8 cellular contexts compared by ENCODE assay signal in the genomic region with DNA sequence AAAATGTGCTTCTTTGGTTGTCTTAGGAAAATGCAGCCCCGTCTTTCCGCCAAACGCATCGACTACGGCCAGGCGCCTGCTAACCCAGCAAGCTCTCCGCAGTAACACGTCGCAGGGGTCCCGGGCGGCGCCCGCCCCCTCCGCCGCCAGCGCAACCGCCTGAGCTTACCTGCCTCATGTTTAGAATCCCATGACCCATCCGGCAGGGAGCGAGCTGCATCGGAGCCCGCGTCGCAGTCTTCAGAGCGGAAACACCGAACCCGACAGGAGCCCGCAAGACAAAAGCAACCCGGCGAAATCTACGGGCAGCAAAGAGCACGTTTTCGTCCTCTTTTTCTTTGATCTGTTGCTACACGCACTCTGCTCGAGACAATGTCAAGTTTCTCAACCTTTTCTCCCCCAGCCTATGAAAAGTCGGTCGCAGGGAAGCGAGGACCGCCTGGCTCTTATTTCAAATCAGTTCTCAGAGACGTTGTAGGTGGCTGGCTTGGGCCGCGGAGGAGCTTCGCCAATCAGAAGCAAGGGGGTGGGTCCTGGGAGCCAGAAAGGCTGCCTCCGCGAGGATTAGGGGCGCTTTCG. TPM values are rescaled to one million over a fixed set of nuclear protein-coding genes. Genes with fewer than 3 reads are reported as not detected.
A peak's percentile ranks its signal among the peaks of the same experiment; 100 is the strongest.
DNase-seq lines count a peak whose midpoint lies in the region; ATAC-seq lines count a peak whose summit lies in the region.

A gene with protein sequence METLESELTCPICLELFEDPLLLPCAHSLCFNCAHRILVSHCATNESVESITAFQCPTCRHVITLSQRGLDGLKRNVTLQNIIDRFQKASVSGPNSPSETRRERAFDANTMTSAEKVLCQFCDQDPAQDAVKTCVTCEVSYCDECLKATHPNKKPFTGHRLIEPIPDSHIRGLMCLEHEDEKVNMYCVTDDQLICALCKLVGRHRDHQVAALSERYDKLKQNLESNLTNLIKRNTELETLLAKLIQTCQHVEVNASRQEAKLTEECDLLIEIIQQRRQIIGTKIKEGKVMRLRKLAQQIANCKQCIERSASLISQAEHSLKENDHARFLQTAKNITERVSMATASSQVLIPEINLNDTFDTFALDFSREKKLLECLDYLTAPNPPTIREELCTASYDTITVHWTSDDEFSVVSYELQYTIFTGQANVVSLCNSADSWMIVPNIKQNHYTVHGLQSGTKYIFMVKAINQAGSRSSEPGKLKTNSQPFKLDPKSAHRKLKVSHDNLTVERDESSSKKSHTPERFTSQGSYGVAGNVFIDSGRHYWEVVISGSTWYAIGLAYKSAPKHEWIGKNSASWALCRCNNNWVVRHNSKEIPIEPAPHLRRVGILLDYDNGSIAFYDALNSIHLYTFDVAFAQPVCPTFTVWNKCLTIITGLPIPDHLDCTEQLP (minus strand): TSS at position 465 of the 579 bp plus-strand sequence. CDS start 53,038 bp downstream, outside the sequence.

- H3K4me3 Mint-ChIP-seq in activated naive CD4-positive, alpha-beta T cell treated with anti-CD3 and anti-CD28 coated beads for 36 hours: peak within 1 kb of the TSS; percentile 57
- peak within 1 kb of the TSS; percentile 81 for H3K4me3 Mint-ChIP-seq in activated naive CD8-positive, alpha-beta T cell

- peaks cover 6% of the 10 kb centered on the region for H3K4me1 Mint-ChIP-seq in activated naive CD4-positive, alpha-beta T cell treated with anti-CD3 and anti-CD28 coated beads for 36 hours (ENCODE audit: low read depth)
- H3K4me1 Mint-ChIP-seq in activated naive CD8-positive, alpha-beta T cell (ENCODE audit: low read depth): peaks cover 17% of the 10 kb centered on the region

- DNase-seq in activated naive CD4-positive, alpha-beta T cell treated with anti-CD3 and anti-CD28 coated beads for 36 hours: peak; percentile 15
- DNase-seq in activated naive CD4-positive, alpha-beta T cell (lab: John Stamatoyannopoulos, UW): no peak
- peak; percentile 69 for DNase-seq in NCI-H2081 treated with DMSO at 0.1 percent for 48 hours (lab: John Stamatoyannopoulos, UW)
- DNase-seq in head of caudate nucleus: peak; percentile 39 to 82 (median 68)
- DNase-seq in nucleus accumbens (lab: John Stamatoyannopoulos, UW): peak in 48 of 56 donors; percentile 5 to 76 (median 32)
- DNase-seq in stimulated activated CD8-positive, alpha-beta memory T cell treated with anti-CD3 and anti-CD28 coated beads, Interleukin-4, amount 100 ng/mL, for 48 hours: no peak

- ATAC-seq in GM21515 (IDR thresholded peaks at IDR 0.05; ENCODE audit: unreplicated experiment): no peak

- no peaks in the 10 kb centered on the region for H3K9me3 Mint-ChIP-seq in activated naive CD4-positive, alpha-beta T cell treated with anti-CD3 and anti-CD28 coated beads for 36 hours
- H3K9me3 Mint-ChIP-seq in activated naive CD8-positive, alpha-beta T cell (ENCODE audit: low read depth): no peaks in the 10 kb centered on the region

- intact Hi-C loops in activated naive CD4-positive, alpha-beta T cell treated with anti-CD3 and anti-CD28 coated beads for 36 hours (cut with micrococcal nuclease): no loop called here
- intact Hi-C loops in head of caudate nucleus (cut with DNase I): no loop called here

- no peaks in the 10 kb centered on the region for H3K36me3 Mint-ChIP-seq in activated naive CD4-positive, alpha-beta T cell treated with anti-CD3 and anti-CD28 coated beads for 36 hours (ENCODE audit: low read depth)
- H3K36me3 Mint-ChIP-seq in activated naive CD8-positive, alpha-beta T cell: no peaks in the 10 kb centered on the region

- H3K27me3 Mint-ChIP-seq in activated naive CD4-positive, alpha-beta T cell treated with anti-CD3 and anti-CD28 coated beads for 36 hours (ENCODE audit: low read depth): peaks cover 32% of the 10 kb centered on the region
- peaks cover 23% of the 10 kb centered on the region for H3K27me3 Mint-ChIP-seq in activated naive CD8-positive, alpha-beta T cell

- H3K27ac Mint-ChIP-seq in activated naive CD4-positive, alpha-beta T cell treated with anti-CD3 and anti-CD28 coated beads for 36 hours: no peak within 1 kb of the TSS
- H3K27ac Mint-ChIP-seq in activated naive CD8-positive, alpha-beta T cell: no peak within 1 kb of the TSS

- CTCF ChIA-PET in activated naive CD4-positive, alpha-beta T cell treated with anti-CD3 and anti-CD28 coated beads for 36 hours (lab: Charles Lee): no interaction called here

RNA-seq across cellular contexts. Expression of the gene that starts here (rescaled TPM):
- total RNA-seq in activated naive CD4-positive, alpha-beta T cell treated with anti-CD3 and anti-CD28 coated beads for 36 hours: 1 to 10 TPM in 1 of 2 experiments, under 1 TPM in 1; 0.95 to 1.2 TPM

Comparison
In these comparisons a context has a peak if more than half of its experiments do, and no peak if none do; other contexts are left out.
1. DNase-seq: peak in activated naive CD4-positive, alpha-beta T cell treated with anti-CD3 and anti-CD28 coated beads for 36 hours (single experiment), NCI-H2081 treated with DMSO at 0.1 percent for 48 hours (single experiment), head of caudate nucleus (42 of 42) and nucleus accumbens (48 of 56); none in activated naive CD4-positive, alpha-beta T cell (0 of 4) and stimulated activated CD8-positive, alpha-beta memory T cell treated with anti-CD3 and anti-CD28 coated beads, Interleukin-4, amount 100 ng/mL, for 48 hours (single experiment).